In genomic region chr5:141618804-141619554, GRCh38 we compare ENCODE assay signal across 8 cellular contexts. TPM values are rescaled to one million over a fixed set of nuclear protein-coding genes. Genes with fewer than 3 reads are reported as not detected.
DNase-seq lines count a peak whose midpoint lies in the region; ATAC-seq and TF ChIP-seq lines count a peak whose summit lies in the region.

Gene DIAPH1, minus strand, starts transcription at chr5:141619000. Its CDS starts 86 bp downstream, at chr5:141618914.

- peaks cover 44% of the 10 kb centered on the region for H3K36me3 ChIP-seq in SK-N-MC (ENCODE audit: insufficient read depth, low read length)
- H3K36me3 ChIP-seq in testis (ENCODE audit: low read depth, missing control alignments), result no peaks in the 10 kb centered on the region

- H3K9me3 ChIP-seq in SK-N-MC (ENCODE audit: low read depth, low read length) (no peaks in the 10 kb centered on the region), testis (no peaks in the 10 kb centered on the region)

- no peaks in the 10 kb centered on the region for H3K4me1 ChIP-seq in testis

- intact Hi-C loops in testis (cut with DNase I; ENCODE audit: low total_unique reads), result no loop called here

- H3K9ac ChIP-seq in SK-N-MC (ENCODE audit: insufficient read length), result peak within 1 kb of the TSS; percentile 91

- H3K4me3 ChIP-seq in NB4 (ENCODE audit: low read depth, low read length) (peak within 1 kb of the TSS; percentile 96), SK-N-MC (peak within 1 kb of the TSS; percentile 93), testis (peak within 1 kb of the TSS; percentile 83 to 89)

- ATAC-seq in HG02571 (IDR thresholded peaks at IDR 0.05; ENCODE audit: unreplicated experiment) (peak; percentile 83), omental fat pad (ENCODE audit: low FRiP score) (peak; percentile 98)

- H3K27me3 Mint-ChIP-seq in activated naive CD4-positive, alpha-beta T cell treated with anti-CD3 and anti-CD28 coated beads, Interleukin-2, amount 10 ng/mL, durations not matched to agents 7 days and 5 days, result no peaks in the 10 kb centered on the region

- H3K27ac Mint-ChIP-seq in activated naive CD4-positive, alpha-beta T cell treated with anti-CD3 and anti-CD28 coated beads, Interleukin-2, amount 10 ng/mL, durations not matched to agents 7 days and 5 days, result peak within 1 kb of the TSS; percentile 96

- peaks cover 60% of the 10 kb centered on the region for H3K4me1 Mint-ChIP-seq in activated naive CD4-positive, alpha-beta T cell treated with anti-CD3 and anti-CD28 coated beads, Interleukin-2, amount 10 ng/mL, durations not matched to agents 7 days and 5 days

- CTCF ChIA-PET in activated naive CD4-positive, alpha-beta T cell treated with anti-CD3 and anti-CD28 coated beads, Interleukin-2, amount 10 ng/mL, durations not matched to agents 7 days and 5 days (lab: Charles Lee), result interaction anchor here (0.7 to 5.1 kb wide), 19 partner anchors 11 to 341 kb away, joined by 3 to 236 read pairs (median 9); partner anchors contain the start of genes HDAC3 and RELL2

- peak; percentile 97 for TF ChIP-seq CTCF in GM10266 (IDR thresholded peaks at IDR 0.05; ENCODE audit: control insufficient read depth, insufficient read depth, low read depth, missing control alignments)
- TF ChIP-seq CTCF in NB4 (IDR thresholded peaks at IDR 0.05; ENCODE audit: low read depth, low read length), result peak; percentile 76
- TF ChIP-seq CTCF in omental fat pad (IDR thresholded peaks at IDR 0.05), result peak in 2 of 3 donors; percentile 90 to 100
- TF ChIP-seq CTCF in testis (IDR thresholded peaks at IDR 0.05), result peak; percentile 99

- H3K36me3 Mint-ChIP-seq in activated naive CD4-positive, alpha-beta T cell treated with anti-CD3 and anti-CD28 coated beads, Interleukin-2, amount 10 ng/mL, durations not matched to agents 7 days and 5 days, result peaks cover 46% of the 10 kb centered on the region

- no peaks in the 10 kb centered on the region for H3K9me3 Mint-ChIP-seq in activated naive CD4-positive, alpha-beta T cell treated with anti-CD3 and anti-CD28 coated beads, Interleukin-2, amount 10 ng/mL, durations not matched to agents 7 days and 5 days

- H3K27me3 ChIP-seq in testis, result no peaks in the 10 kb centered on the region

- 2 to 20% methylated on average over 2 to 47 of the region's 70 CpGs for WGBS in testis, 2 donors

- peak within 1 kb of the TSS; percentile 99 for H3K4me3 Mint-ChIP-seq in activated naive CD4-positive, alpha-beta T cell treated with anti-CD3 and anti-CD28 coated beads, Interleukin-2, amount 10 ng/mL, durations not matched to agents 7 days and 5 days

- H3K27ac ChIP-seq in SK-N-MC, result peak within 1 kb of the TSS; percentile 63
- peak within 1 kb of the TSS; percentile 64 to 86 for H3K27ac ChIP-seq in testis

- DNase-seq in GM10266 (ENCODE audit: extremely low spot score) (peak; percentile 95), NB4 (ENCODE audit: low read depth) (peak; percentile 98), SK-N-MC (ENCODE audit: low read depth, low spot score) (peak; percentile 66), globus pallidus (ENCODE audit: low spot score) (peak; percentile 81), omental fat pad (ENCODE audit: low spot score) (peak; percentile 96), testis (peak; percentile 98)
- DNase-seq in activated naive CD4-positive, alpha-beta T cell treated with anti-CD3 and anti-CD28 coated beads, Interleukin-2, amount 10 ng/mL, durations not matched to agents 7 days and 5 days, result peak; percentile 98

- TF ChIP-seq POLR2A in NB4 (IDR thresholded peaks at IDR 0.05; ENCODE audit: extremely low read depth, insufficient read length) (peak; percentile 80), testis (IDR thresholded peaks at IDR 0.05) (peak; percentile 54)

RNA-seq across cellular contexts. Expression of gene DIAPH1, which starts in this region (rescaled TPM):
- total RNA-seq in omental fat pad (10 to 100 TPM; 35.5 to 93.2 (median 47.9) TPM), testis (10 to 100 TPM; 53.7 to 58.2 TPM)
- polyA plus RNA-seq in testis (ENCODE audit: insufficient read depth, low read depth, low replicate concordance), result 77.5 TPM

Comparison
In these comparisons a context has a peak if more than half of its experiments do, and no peak if none do; other contexts are left out.
1. Peak in every context shown above with its lines: DNase-seq, ATAC-seq, H3K4me3 ChIP-seq and H3K27ac ChIP-seq.